Comparison of ENCODE assay signal across 20 cellular contexts in the genomic region with DNA sequence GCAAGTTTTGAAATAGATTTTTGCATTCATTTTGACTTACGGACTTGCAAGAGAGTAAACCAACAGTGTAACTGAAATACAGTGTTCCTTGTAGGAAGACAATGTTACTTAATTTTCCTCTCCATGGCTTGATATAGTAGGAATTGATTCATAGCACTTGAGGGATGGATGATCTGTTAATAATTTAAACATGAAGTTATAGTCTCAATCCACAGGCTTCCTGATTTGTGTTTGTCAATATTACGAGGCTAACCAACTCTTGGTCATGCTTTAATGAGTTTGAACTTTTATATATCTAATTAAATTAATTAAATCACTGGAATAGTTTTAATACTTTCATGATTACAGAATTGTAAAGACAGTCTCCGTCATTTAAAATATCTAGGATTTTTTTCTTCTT.
A peak's percentile ranks its signal among the peaks of the same experiment; 100 is the strongest.
DNase-seq lines count a peak whose midpoint lies in the region; ATAC-seq and TF ChIP-seq lines count a peak whose summit lies in the region.
"Had no signal": no experiment of that assay in that cellular context is flagged by ENCODE, and none has a peak within 500 bp of the region (broad histone marks: within the 10 kb centered on the region; RNA-seq: fewer than 3 reads in every experiment).

No MANE protein-coding gene starts in this region.

- TF ChIP-seq POLR2A in right lobe of liver (IDR thresholded peaks at IDR 0.05) = no peak

- H3F3A ChIP-seq in SK-N-SH (replicated peaks; ENCODE audit: insufficient read depth) = peaks cover 35% of the 10 kb centered on the region

- H3K4me2 ChIP-seq in SK-N-SH = peak overlapping the region; percentile 67; the same call in 1 of the 2 replicates
- H3K4me2 ChIP-seq: BLaER1 had no signal

- H2AFZ ChIP-seq in SK-N-SH (ENCODE audit: low read depth) = no peak overlapping the region

- no peak for TF ChIP-seq EP300 in SK-N-SH (IDR thresholded peaks at IDR 0.05; ENCODE audit: borderline replicate concordance in 1 of 2, low read depth in 1 of 2, low read length in 1 of 2)

- no peaks in the 10 kb centered on the region for H3K79me2 ChIP-seq in SK-N-SH (ENCODE audit: insufficient read depth)

- H3K36me3 ChIP-seq in SK-N-SH (replicated peaks in 1 of 2; ENCODE audit: control insufficient read depth in 1 of 2, insufficient read depth in 2 of 2, low read length in 1 of 2) (no peaks in the 10 kb centered on the region), colonic mucosa (no peaks in the 10 kb centered on the region), right lobe of liver (no peaks in the 10 kb centered on the region)
- H3K36me3 ChIP-seq: BLaER1, tibial nerve had no signal

- CTCF ChIA-PET in SK-N-SH (lab: Yijun Ruan, JAX) = no interaction called here

- no peaks in the 10 kb centered on the region for H4K20me1 ChIP-seq in SK-N-SH (ENCODE audit: insufficient read depth)
- H4K20me1 ChIP-seq: BLaER1 had no signal

- intact Hi-C loops in colonic mucosa (cut with DNase I) = loop anchor here (10.0 kb wide), 1 partner anchor 111 kb away; the partner anchor contains the start of gene HAS3
- intact Hi-C loops in right lobe of liver (cut with DNase I) = no loop called here

- no peak for TF ChIP-seq RAD21 in SK-N-SH (IDR thresholded peaks at IDR 0.05; ENCODE audit: low read length)

- H3K9me3 ChIP-seq in SK-N-SH = no peaks in the 10 kb centered on the region
- no peaks in the 10 kb centered on the region for H3K9me3 ChIP-seq in colonic mucosa
- H3K9me3 ChIP-seq in right lobe of liver = no peaks in the 10 kb centered on the region
- H3K9me3 ChIP-seq: BLaER1, tibial nerve had no signal

- 59% methylated on average over 3 of the region's 3 CpGs for WGBS in SK-N-SH (ENCODE audit: low lambda C conversion rate)
- 34% methylated on average over 3 of the region's 3 CpGs for WGBS in right lobe of liver (ENCODE audit: insufficient coverage, low coverage, low lambda C conversion rate, missing lambda C conversion rate)

- DNase-seq in SK-N-SH (no peak), colonic mucosa (no peak), right lobe of liver (no peak), SW 1271 (lab: John Stamatoyannopoulos, UW) (no peak), NCI-H2171 (lab: John Stamatoyannopoulos, UW) (no peak)
- DNase-seq: 8988T; activated CD4-positive, CD25-positive, alpha-beta regulatory T cell treated with anti-CD3 and anti-CD28 coated beads, Interleukin-2, amount 50 U/mL, for 72 hours; H9; left colon; NCI-H2227 treated with DMSO at 0.1 percent for 48 hours; NCI-H82; retina; stimulated activated CD4-positive, alpha-beta T cell treated with anti-CD3 and anti-CD28 coated beads, Interleukin-15, amount 100 ng/mL, for 24 hours had no signal

- no peak for ATAC-seq in SK-N-SH treated with all-trans-retinoic acid at 6 μM for 48 hours
- ATAC-seq in right lobe of liver = no peak
- no peak for ATAC-seq in GM19467 (IDR thresholded peaks at IDR 0.05; ENCODE audit: unreplicated experiment)
- ATAC-seq in GM21526 (IDR thresholded peaks at IDR 0.05; ENCODE audit: low FRiP score, unreplicated experiment) = no peak
- ATAC-seq: stimulated activated memory B cell treated with anti-CD40 and anti-IgM and Interleukin-4, amounts not matched to agents 10 μg/mL and 1 μg/mL and 100 μg/mL, for 72 hours had no signal

- POLR2A ChIA-PET in SK-N-SH (lab: Yijun Ruan, JAX) = no interaction called here

- TF ChIP-seq CTCF in SK-N-SH (IDR thresholded peaks at IDR 0.05) = no peak
- no peak for TF ChIP-seq CTCF in colonic mucosa (IDR thresholded peaks at IDR 0.05)
- no peak for TF ChIP-seq CTCF in right lobe of liver (IDR thresholded peaks at IDR 0.05)

- no peak overlapping the region; a peak in 1 of 4 replicates for H3K4me3 ChIP-seq in SK-N-SH (ENCODE audit: low read depth in 2 of 2, low read length in 1 of 2)
- H3K4me3 ChIP-seq in colonic mucosa = no peak overlapping the region
- H3K4me3 ChIP-seq in right lobe of liver = no peak overlapping the region
- H3K4me3 ChIP-seq: BLaER1, SK-N-MC, tibial nerve had no signal

- H3K4me1 ChIP-seq in SK-N-SH (ENCODE audit: control insufficient read depth in 1 of 2, insufficient read depth in 2 of 2, low read depth in 1 of 2, low read length in 1 of 2) (peaks cover 2 to 40% of the 10 kb centered on the region in 2 experiments; a peak in 3 of 4 replicates), colonic mucosa (no peaks in the 10 kb centered on the region), right lobe of liver (peaks cover 0 to 22% (median 11%) of the 10 kb centered on the region in 4 donors)
- H3K4me1 ChIP-seq: BLaER1, tibial nerve had no signal

- H3K27ac ChIP-seq in SK-N-SH (ENCODE audit: low read depth in 2 of 2, low read length in 1 of 2) (peak overlapping the region; percentile 48 to 91; a peak in 3 of 4 replicates), colonic mucosa (peak overlapping the region; percentile 41), right lobe of liver (peak overlapping the region in 2 of 3 donors; percentile 32 to 36)
- H3K27ac ChIP-seq: BLaER1, SK-N-MC, tibial nerve had no signal

- no peaks in the 10 kb centered on the region for H3K9me2 ChIP-seq in SK-N-SH

- no peaks in the 10 kb centered on the region for H3K27me3 ChIP-seq in SK-N-SH (ENCODE audit: insufficient read depth)
- H3K27me3 ChIP-seq in colonic mucosa = no peaks in the 10 kb centered on the region
- H3K27me3 ChIP-seq in right lobe of liver = no peaks in the 10 kb centered on the region
- H3K27me3 ChIP-seq: BLaER1, tibial nerve had no signal

- peak overlapping the region; percentile 58 for H3K9ac ChIP-seq in SK-N-SH
- H3K9ac ChIP-seq in colonic mucosa (ENCODE audit: low read depth in 2 of 2, low read length in 2 of 2) = no peak overlapping the region
- H3K9ac ChIP-seq: BLaER1 had no signal

TF ChIP-seq in SK-N-SH, 30 proteins besides CTCF, POLR2A, EP300 and RAD21 (continues in another document):
- no peak for TF ChIP-seq FOSL2 (IDR thresholded peaks at IDR 0.05; ENCODE audit: borderline replicate concordance, low read depth)
- TF ChIP-seq, protein P1, sequence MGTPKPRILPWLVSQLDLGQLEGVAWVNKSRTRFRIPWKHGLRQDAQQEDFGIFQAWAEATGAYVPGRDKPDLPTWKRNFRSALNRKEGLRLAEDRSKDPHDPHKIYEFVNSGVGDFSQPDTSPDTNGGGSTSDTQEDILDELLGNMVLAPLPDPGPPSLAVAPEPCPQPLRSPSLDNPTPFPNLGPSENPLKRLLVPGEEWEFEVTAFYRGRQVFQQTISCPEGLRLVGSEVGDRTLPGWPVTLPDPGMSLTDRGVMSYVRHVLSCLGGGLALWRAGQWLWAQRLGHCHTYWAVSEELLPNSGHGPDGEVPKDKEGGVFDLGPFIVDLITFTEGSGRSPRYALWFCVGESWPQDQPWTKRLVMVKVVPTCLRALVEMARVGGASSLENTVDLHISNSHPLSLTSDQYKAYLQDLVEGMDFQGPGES (IDR thresholded peaks at IDR 0.05; ENCODE audit: low read depth, low read length) = no peak
- no peak for TF ChIP-seq FOXM1 (IDR thresholded peaks at IDR 0.05; ENCODE audit: low read depth)
- TF ChIP-seq, protein P2, sequence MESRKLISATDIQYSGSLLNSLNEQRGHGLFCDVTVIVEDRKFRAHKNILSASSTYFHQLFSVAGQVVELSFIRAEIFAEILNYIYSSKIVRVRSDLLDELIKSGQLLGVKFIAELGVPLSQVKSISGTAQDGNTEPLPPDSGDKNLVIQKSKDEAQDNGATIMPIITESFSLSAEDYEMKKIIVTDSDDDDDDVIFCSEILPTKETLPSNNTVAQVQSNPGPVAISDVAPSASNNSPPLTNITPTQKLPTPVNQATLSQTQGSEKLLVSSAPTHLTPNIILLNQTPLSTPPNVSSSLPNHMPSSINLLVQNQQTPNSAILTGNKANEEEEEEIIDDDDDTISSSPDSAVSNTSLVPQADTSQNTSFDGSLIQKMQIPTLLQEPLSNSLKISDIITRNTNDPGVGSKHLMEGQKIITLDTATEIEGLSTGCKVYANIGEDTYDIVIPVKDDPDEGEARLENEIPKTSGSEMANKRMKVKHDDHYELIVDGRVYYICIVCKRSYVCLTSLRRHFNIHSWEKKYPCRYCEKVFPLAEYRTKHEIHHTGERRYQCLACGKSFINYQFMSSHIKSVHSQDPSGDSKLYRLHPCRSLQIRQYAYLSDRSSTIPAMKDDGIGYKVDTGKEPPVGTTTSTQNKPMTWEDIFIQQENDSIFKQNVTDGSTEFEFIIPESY (IDR thresholded peaks at IDR 0.05; ENCODE audit: borderline replicate concordance, low read depth) = no peak
- TF ChIP-seq NRF1 (IDR thresholded peaks at IDR 0.05; ENCODE audit: low read depth, low read length) = no peak
- no peak for TF ChIP-seq TAF1 (IDR thresholded peaks at IDR 0.05; ENCODE audit: borderline replicate concordance, low read depth, low read length)

TF ChIP-seq in SK-N-SH treated with all-trans-retinoic acid at 6 μM for 48 hours, 23 proteins besides CTCF, POLR2A, EP300 and RAD21:
- TF ChIP-seq ZFP30 (CRISPR knock-in tag; IDR thresholded peaks at IDR 0.05) (no peak), GLIS3 (CRISPR knock-in tag; IDR thresholded peaks at IDR 0.05) (no peak), ZFP3 (CRISPR knock-in tag; IDR thresholded peaks at IDR 0.05) (no peak), ZC3H10 (CRISPR knock-in tag; IDR thresholded peaks at IDR 0.05) (no peak), OSR1 (CRISPR knock-in tag; IDR thresholded peaks at IDR 0.05) (no peak)
